In genomic region chr4:6575503-6576240, GRCh38 we compare ENCODE assay signal across 8 cellular contexts. TPM values are rescaled to one million over a fixed set of nuclear protein-coding genes. Genes with fewer than 3 reads are reported as not detected.
DNase-seq lines count a peak whose midpoint lies in the region; ATAC-seq and TF ChIP-seq lines count a peak whose summit lies in the region.

No MANE protein-coding gene starts in this region.

- H3K36me3 Mint-ChIP-seq in GM23338 (ENCODE audit: low read depth) (peaks cover 17% of the 10 kb centered on the region), T-helper 17 cell (ENCODE audit: low read depth) (peaks cover 16% of the 10 kb centered on the region), glutamatergic neuron (ENCODE audit: unreplicated experiment) (peaks cover 17% of the 10 kb centered on the region)

- ATAC-seq in GM23338 (peak; percentile 12), T-helper 17 cell (no peak), HG02588 (IDR thresholded peaks at IDR 0.05; ENCODE audit: unreplicated experiment) (no peak)

- H3K9me2 ChIP-seq in GM23338 (ENCODE audit: insufficient read depth) = no peaks in the 10 kb centered on the region

- H3K27ac Mint-ChIP-seq in GM23338 (no peak overlapping the region), T-helper 17 cell (peak overlapping the region; percentile 82), glutamatergic neuron (ENCODE audit: unreplicated experiment) (no peak overlapping the region)

- no peaks in the 10 kb centered on the region for H3K36me3 ChIP-seq in GM23338 (ENCODE audit: insufficient read depth)

- peak; percentile 16 for DNase-seq in GM23338 (ENCODE audit: low spot score)
- DNase-seq in T-helper 17 cell = no peak
- no peak for DNase-seq in glutamatergic neuron
- no peak for DNase-seq in hepatic stellate cell (ENCODE audit: low spot score)
- no peak for DNase-seq in GDM1 (lab: John Stamatoyannopoulos, UW)
- DNase-seq in G401 (ENCODE audit: low spot score) = no peak

- H3K4me1 ChIP-seq in GM23338 (ENCODE audit: insufficient read depth) = peaks cover 3% of the 10 kb centered on the region; the same call in 1 of the 2 replicates

- TF ChIP-seq CTCF in GM23338 (conservative IDR thresholded peaks at IDR 0.05; ENCODE audit: low read depth in 2 of 2) = no peak
- no peak for TF ChIP-seq CTCF in glutamatergic neuron (IDR thresholded peaks at IDR 0.05; ENCODE audit: partially characterized antibody, unreplicated experiment)

- H3K4me3 ChIP-seq in GM23338 = peak overlapping the region; percentile 87
- H3K4me3 ChIP-seq in skin epidermis = peak overlapping the region; percentile 57 to 97 (median 84)

- H3K9me3 Mint-ChIP-seq in GM23338 (peaks cover 3% of the 10 kb centered on the region; the same call in 2 of the 3 replicates), glutamatergic neuron (ENCODE audit: unreplicated experiment) (no peaks in the 10 kb centered on the region)

- H3K27me3 Mint-ChIP-seq in GM23338 (ENCODE audit: insufficient read depth, low read depth, poor library complexity) (peaks cover 14% of the 10 kb centered on the region), T-helper 17 cell (no peaks in the 10 kb centered on the region), glutamatergic neuron (ENCODE audit: unreplicated experiment) (no peaks in the 10 kb centered on the region)

- H3F3A ChIP-seq in GM23338 (replicated peaks; ENCODE audit: low read depth) = no peaks in the 10 kb centered on the region

- H3K4me1 Mint-ChIP-seq in GM23338 (no peaks in the 10 kb centered on the region; the same call in 2 of the 3 replicates), T-helper 17 cell (peaks cover 16% of the 10 kb centered on the region), glutamatergic neuron (ENCODE audit: low read depth, unreplicated experiment) (no peaks in the 10 kb centered on the region)

- H3K79me2 ChIP-seq in GM23338 (replicated peaks; ENCODE audit: insufficient read depth) = no peaks in the 10 kb centered on the region

- peak overlapping the region; percentile 92 for H3K4me2 ChIP-seq in GM23338

- peak overlapping the region; percentile 74 for H3K4me3 Mint-ChIP-seq in GM23338
- H3K4me3 Mint-ChIP-seq in T-helper 17 cell = peak overlapping the region; percentile 92
- H3K4me3 Mint-ChIP-seq in glutamatergic neuron (ENCODE audit: unreplicated experiment) = peak overlapping the region; percentile 71

- in situ Hi-C loops in G401 (cut with HindIII; ENCODE audit: low sequenced_read_pairs) = no loop called here

- H3K9me3 ChIP-seq in T-helper 17 cell (ENCODE audit: control insufficient read depth, low read length, poor library complexity, severe bottlenecking) = no peaks in the 10 kb centered on the region

- H3K27ac ChIP-seq in GM23338 (ENCODE audit: low read depth) = no peak overlapping the region
- H3K27ac ChIP-seq in skin epidermis = peak overlapping the region; percentile 50 to 88 (median 75)

- no peaks in the 10 kb centered on the region for H4K20me1 ChIP-seq in GM23338 (replicated peaks; ENCODE audit: insufficient read depth)

- peak overlapping the region; percentile 87 for H2AFZ ChIP-seq in GM23338

- peaks cover 20% of the 10 kb centered on the region for H3K27me3 ChIP-seq in GM23338 (ENCODE audit: insufficient read depth)

TF ChIP-seq in GM23338, 12 proteins besides CTCF, POLR2A, EP300 and RAD21:
- no peak for TF ChIP-seq JUNB (IDR thresholded peaks at IDR 0.05; ENCODE audit: unreplicated experiment)

RNA-seq across cellular contexts. Expression of gene MAN2B2, which starts 0.7 kb away (rescaled TPM):
- total RNA-seq in GM23338 (2014; rRNA removed; shearing (Covaris generic)) = 6.9 and 7.1 TPM in 2 replicates
- polyA plus RNA-seq in GM23338 (2016; fragmentation: Nextera tagmentation; extraction: Ambion mirVana) = 1.6 and 2.1 TPM in 2 replicates
- 10 to 100 TPM; 27.0 to 34.9 TPM for total RNA-seq in T-helper 17 cell
- total RNA-seq in glutamatergic neuron (ENCODE audit: unreplicated experiment) = 15.5 TPM
- 6.9 and 10.1 TPM in 2 replicates for total RNA-seq in G401 (2014; rRNA removed; shearing (Covaris generic))
